12 cellular contexts compared by ENCODE assay signal in the genomic region with DNA sequence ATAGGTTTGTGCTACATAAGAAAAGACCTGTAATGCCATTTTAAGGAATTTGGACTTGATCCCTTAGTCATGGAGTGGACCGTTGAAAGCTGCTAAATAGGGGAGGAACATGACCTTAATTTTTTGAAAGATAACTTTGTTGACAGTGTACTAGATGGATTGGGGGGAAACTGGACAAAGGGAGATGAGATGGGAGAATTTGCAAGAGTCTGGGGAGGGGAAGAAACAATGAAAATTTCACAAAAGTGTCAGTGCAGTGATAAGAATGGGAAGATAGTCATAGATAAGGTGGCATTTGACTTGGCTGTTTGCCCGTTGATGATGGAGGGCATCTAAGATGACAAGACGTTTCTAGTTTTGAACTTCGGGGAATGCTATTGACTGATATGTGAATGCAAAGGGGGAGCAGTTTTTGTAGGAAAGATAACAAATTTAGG. TPM values are rescaled to one million over a fixed set of nuclear protein-coding genes. Genes with fewer than 3 reads are reported as not detected.
"Had no signal": no experiment of that assay in that cellular context is flagged by ENCODE, and none has a peak within 500 bp of the region (broad histone marks: within the 10 kb centered on the region; RNA-seq: fewer than 3 reads in every experiment).

No MANE protein-coding gene starts in this region.

- ATAC-seq: GM23338, HCT116 had no signal

- H3K9me3 Mint-ChIP-seq: GM23338, H9, HFFc6 had no signal

- H2AFZ ChIP-seq: GM23248, GM23338 had no signal

- H3K4me3 ChIP-seq: GM23248, GM23338, HAP-1 had no signal

- H3K4me3 Mint-ChIP-seq: GM23338, H9, HFFc6 had no signal

- H3K4me1 ChIP-seq: HAP-1 had no signal

- H3K36me3 ChIP-seq: HAP-1 had no signal

- H3K4me2 ChIP-seq: GM23338 had no signal

- H3K27ac ChIP-seq: GM23248 had no signal

- H3K27ac Mint-ChIP-seq: GM23338, H9, HFFc6 had no signal

- DNase-seq: GM23248, GOT3, H7, H9, HCEC 1CT, HFFc6 had no signal

- H3K9me3 ChIP-seq: HAP-1 had no signal

- H3K9ac ChIP-seq: GM23248 had no signal

- FAIRE-seq: H1, H54 had no signal

RNA-seq across cellular contexts. Expression of a gene that starts 22.3 kb away (rescaled TPM):
- total RNA-seq: GM23248, GM23338, H1, H4, H7, H9, HFFc6 had no signal
- polyA plus RNA-seq: GM23248, GM23338, H1 had no signal

RNA-seq across cellular contexts. Expression of a gene that starts 40.4 kb away (rescaled TPM):
- total RNA-seq: GM23248, GM23338, H1, H4, H7, H9, HFFc6 had no signal
- polyA plus RNA-seq: GM23248, GM23338, H1 had no signal

RNA-seq across cellular contexts. Expression of a gene that starts 44.9 kb away (rescaled TPM):
- total RNA-seq: GM23248, GM23338, H1, H4, H7, H9, HFFc6 had no signal
- polyA plus RNA-seq: GM23248, GM23338, H1 had no signal
